22 cellular contexts compared by ENCODE assay signal in the genomic region with DNA sequence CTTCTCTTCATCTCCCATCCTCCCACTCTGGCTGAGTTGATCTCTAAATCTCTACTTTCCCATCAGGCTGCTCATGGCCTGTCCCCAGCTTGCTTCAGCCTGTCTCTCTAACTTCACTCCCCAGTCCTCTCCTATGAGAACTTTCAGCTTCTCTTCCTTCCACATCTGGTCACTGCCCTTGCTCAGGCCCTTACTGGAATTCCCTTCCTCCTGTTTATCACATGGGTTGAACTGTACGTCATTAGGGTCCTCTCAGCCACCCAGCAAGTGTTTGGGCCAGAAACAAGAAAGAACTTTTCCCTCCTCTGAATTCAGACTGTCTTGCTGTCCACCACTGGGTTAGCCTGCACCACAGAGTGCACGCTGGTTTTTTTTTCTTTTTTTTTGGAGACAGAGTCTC. TPM values are rescaled to one million over a fixed set of nuclear protein-coding genes. Genes with fewer than 3 reads are reported as not detected.
DNase-seq lines count a peak whose midpoint lies in the region; ATAC-seq and TF ChIP-seq lines count a peak whose summit lies in the region.
"Had no signal": no experiment of that assay in that cellular context is flagged by ENCODE, and none has a peak within 500 bp of the region (broad histone marks: within the 10 kb centered on the region; RNA-seq: fewer than 3 reads in every experiment).

No MANE protein-coding gene starts in this region.

- DNase-seq in CD4-positive, CD25-positive, alpha-beta regulatory T cell = no peak
- no peak for DNase-seq in epithelial cell of prostate (ENCODE audit: low read depth, low spot score)
- no peak for DNase-seq in GM19238 (ENCODE audit: insufficient read length, low spot score)
- DNase-seq in SIG-M5 treated with dmso at 0.1 percent for 504 hours (lab: John Stamatoyannopoulos, UW; ENCODE audit: unreplicated experiment) = no peak
- DNase-seq in NAMALWA (ENCODE audit: low spot score) = no peak
- DNase-seq: activated CD4-positive, alpha-beta T cell treated with anti-CD3 and anti-CD28 coated beads, Interleukin-2, amount 50 U/mL, for 1 hour; activated T-cell treated with anti-CD3 and anti-CD28 coated beads, Interleukin-2, amount 50 U/mL, for 4 hours; CD4-positive, alpha-beta T cell; endodermal cell; GDM1; heart left ventricle; NCI-H1436; NCI-H2171 treated with DMSO at 0.1 percent for 48 hours; NCI-H526 treated with DMSO at 0.1 percent for 48 hours; OCI-M1; retina; Right ventricle myocardium superior; stimulated activated CD4-positive, alpha-beta T cell treated with anti-CD3 and anti-CD28 coated beads, Interleukin-12 subunit alpha, Interleukin-12 subunit beta, amount 100 ng/mL, for 4 hours had no signal

- ATAC-seq in CD4-positive, CD25-positive, alpha-beta regulatory T cell (ENCODE audit: low read depth in 2 of 2) = no peak
- ATAC-seq in HG03045 (IDR thresholded peaks at IDR 0.05; ENCODE audit: unreplicated experiment) = no peak
- ATAC-seq: activated naive CD4-positive, alpha-beta T cell treated with anti-CD3 and anti-CD28 coated beads, Interleukin-2, amount 50 U/mL, for 72 hours; activated T-cell treated with anti-CD3 and anti-CD28 coated beads, Interleukin-2, amount 50 U/mL, for 4 hours; heart left ventricle had no signal

- H3K4me3 Mint-ChIP-seq in CD4-positive, CD25-positive, alpha-beta regulatory T cell = peak overlapping the region in 3 of 4 donors; percentile 27 to 74 (median 73)
- H3K4me3 Mint-ChIP-seq: activated T-cell treated with anti-CD3 and anti-CD28 coated beads, Interleukin-2, amount 50 U/mL, for 4 hours; endodermal cell had no signal

- H3K27ac Mint-ChIP-seq in CD4-positive, CD25-positive, alpha-beta regulatory T cell = peak overlapping the region in 2 of 3 donors; percentile 17 to 95
- H3K27ac Mint-ChIP-seq: CD4-positive, alpha-beta T cell; endodermal cell had no signal

- H2AFZ ChIP-seq in Loucy (ENCODE audit: low read length) (no peak overlapping the region), parathyroid adenoma (no peak overlapping the region)

- H3K9ac ChIP-seq in Loucy (ENCODE audit: low read depth, low read length, poor library complexity, severe bottlenecking) = no peak overlapping the region
- no peak overlapping the region for H3K9ac ChIP-seq in parathyroid adenoma

- H3K4me3 ChIP-seq in CD4-positive, CD25-positive, alpha-beta regulatory T cell (ENCODE audit: low read depth, low read length) = no peak overlapping the region
- H3K4me3 ChIP-seq in Loucy (ENCODE audit: low read length, poor library complexity, severe bottlenecking) (no peak overlapping the region), parathyroid adenoma (ENCODE audit: low read depth, low read length) (no peak overlapping the region)
- H3K4me3 ChIP-seq: heart left ventricle had no signal

- no peaks in the 10 kb centered on the region for H3K27me3 Mint-ChIP-seq in CD4-positive, CD25-positive, alpha-beta regulatory T cell
- H3K27me3 Mint-ChIP-seq: CD4-positive, alpha-beta T cell had no signal

- H3K79me2 ChIP-seq in Loucy (ENCODE audit: insufficient read depth, low read length) = peaks cover 91% of the 10 kb centered on the region
- H3K79me2 ChIP-seq in parathyroid adenoma = peaks cover 50% of the 10 kb centered on the region

- peaks cover 31% of the 10 kb centered on the region for H3K36me3 ChIP-seq in CD4-positive, CD25-positive, alpha-beta regulatory T cell (ENCODE audit: control insufficient read depth, insufficient read depth, low read length)
- peaks cover 10% of the 10 kb centered on the region; the same call in 1 of the 2 replicates for H3K36me3 ChIP-seq in Loucy (ENCODE audit: insufficient read depth, low read length)
- no peaks in the 10 kb centered on the region for H3K36me3 ChIP-seq in parathyroid adenoma (ENCODE audit: control insufficient read depth, insufficient read depth, low read length)

- H3K27me3 ChIP-seq in CD4-positive, CD25-positive, alpha-beta regulatory T cell (ENCODE audit: control insufficient read depth, insufficient read depth, low read length) = no peaks in the 10 kb centered on the region
- H3K27me3 ChIP-seq in Loucy (ENCODE audit: insufficient read depth, low read length, poor library complexity, severe bottlenecking) (no peaks in the 10 kb centered on the region), parathyroid adenoma (ENCODE audit: control insufficient read depth, insufficient read depth, low read length) (no peaks in the 10 kb centered on the region)
- H3K27me3 ChIP-seq: heart left ventricle had no signal

- H3K9me2 ChIP-seq in Loucy (replicated peaks; ENCODE audit: low read depth, low read length) = no peaks in the 10 kb centered on the region

- H3K9me3 ChIP-seq in CD4-positive, CD25-positive, alpha-beta regulatory T cell (ENCODE audit: control insufficient read depth in 2 of 2, low read length in 2 of 2) = no peaks in the 10 kb centered on the region
- no peaks in the 10 kb centered on the region for H3K9me3 ChIP-seq in Loucy (ENCODE audit: insufficient read depth, low read depth, low read length)
- H3K9me3 ChIP-seq in parathyroid adenoma (ENCODE audit: control insufficient read depth, low read length) = no peaks in the 10 kb centered on the region
- H3K9me3 ChIP-seq: heart left ventricle had no signal

- peaks cover 47% of the 10 kb centered on the region for H4K20me1 ChIP-seq in Loucy (ENCODE audit: insufficient read depth, low read length, poor library complexity, severe bottlenecking)

- peaks cover 11% of the 10 kb centered on the region for H3K36me3 Mint-ChIP-seq in CD4-positive, CD25-positive, alpha-beta regulatory T cell

- H3F3A ChIP-seq in Loucy (ENCODE audit: low read depth) = no peaks in the 10 kb centered on the region

- peaks cover 23 to 65% (median 44%) of the 10 kb centered on the region in 4 donors for H3K4me1 Mint-ChIP-seq in CD4-positive, CD25-positive, alpha-beta regulatory T cell

- H3K27ac ChIP-seq in CD4-positive, CD25-positive, alpha-beta regulatory T cell (ENCODE audit: insufficient read depth, low read length, poor library complexity, severe bottlenecking) = no peak overlapping the region
- peak overlapping the region; percentile 59 for H3K27ac ChIP-seq in epithelial cell of prostate
- peak overlapping the region; percentile 78 for H3K27ac ChIP-seq in parathyroid adenoma
- H3K27ac ChIP-seq: heart left ventricle had no signal

- peak overlapping the region; percentile 51 for H3K4me2 ChIP-seq in Loucy (ENCODE audit: low read depth, low read length, poor library complexity, severe bottlenecking)
- H3K4me2 ChIP-seq in parathyroid adenoma (ENCODE audit: low read length) = peak overlapping the region; percentile 27

- TF ChIP-seq CTCF in Loucy (conservative IDR thresholded peaks at IDR 0.05; ENCODE audit: low read length) (no peak), parathyroid adenoma (IDR thresholded peaks at IDR 0.05) (no peak)

- H3K9me3 Mint-ChIP-seq in CD4-positive, CD25-positive, alpha-beta regulatory T cell = no peaks in the 10 kb centered on the region
- H3K9me3 Mint-ChIP-seq: activated naive CD4-positive, alpha-beta T cell treated with anti-CD3 and anti-CD28 coated beads, Interleukin-2, amount 50 U/mL, for 72 hours; activated T-cell treated with anti-CD3 and anti-CD28 coated beads, Interleukin-2, amount 50 U/mL, for 4 hours; CD4-positive, alpha-beta T cell; endodermal cell had no signal

- peaks cover 7% of the 10 kb centered on the region for H3K4me1 ChIP-seq in CD4-positive, CD25-positive, alpha-beta regulatory T cell (ENCODE audit: control insufficient read depth, insufficient read depth, low read length, poor library complexity, severe bottlenecking)
- H3K4me1 ChIP-seq in Loucy (ENCODE audit: insufficient read depth, low read length, poor library complexity, severe bottlenecking) (peaks cover 26% of the 10 kb centered on the region), parathyroid adenoma (peaks cover 29% of the 10 kb centered on the region)

RNA-seq across cellular contexts. Expression of gene PTPN23, which starts 5.0 kb away (rescaled TPM):
- total RNA-seq in CD4-positive, CD25-positive, alpha-beta regulatory T cell = 54.2 TPM
- polyA plus RNA-seq in CD4-positive, CD25-positive, alpha-beta regulatory T cell = 1 to 10 TPM; 1.0 to 4.3 (median 2.2) TPM
